ENCODE assay signal across 1 cellular context in the genomic region with DNA sequence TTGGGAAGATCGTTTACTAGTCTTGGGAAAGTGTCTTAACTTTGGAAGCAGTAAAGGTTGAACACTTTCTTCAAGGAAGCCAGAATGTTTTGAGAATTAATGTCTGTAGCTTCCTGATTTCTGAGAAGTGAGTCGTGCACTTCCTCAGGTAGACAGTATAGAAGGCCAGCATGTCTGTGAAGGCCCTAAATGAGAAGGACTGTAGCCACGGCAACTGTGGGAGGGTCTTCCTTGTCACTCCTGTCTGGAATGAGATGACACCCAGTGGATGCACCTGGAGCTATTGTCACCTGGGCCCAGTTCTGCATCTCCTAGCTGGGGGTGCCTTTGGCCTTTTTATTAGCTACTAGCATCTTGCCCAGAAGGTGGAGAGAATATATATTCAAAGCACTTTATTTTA.
TF ChIP-seq lines count a peak whose summit lies in the region.

No MANE protein-coding gene starts in this region.

TF ChIP-seq in GM12878, 131 proteins besides CTCF, POLR2A, EP300 and RAD21:
- no peak for TF ChIP-seq BCL11A (IDR thresholded peaks at IDR 0.05; ENCODE audit: low read depth, low read length)
